ENCODE assay signal across 7 cellular contexts in genomic region chr10:75995041-75995430, GRCh38.
"Had no signal": no experiment of that assay in that cellular context is flagged by ENCODE, and none has a peak within 500 bp of the region (broad histone marks: within the 10 kb centered on the region; RNA-seq: fewer than 3 reads in every experiment).

No MANE protein-coding gene starts in this region.

- H3K4me2 ChIP-seq: GM23338 had no signal

- FAIRE-seq: HepG2 had no signal

- H3K4me3 ChIP-seq: GM23338, HAP-1 had no signal

- H3K27ac ChIP-seq: HL-60 had no signal

- H2AFZ ChIP-seq: GM23338 had no signal

- DNase-seq: H7, HFFc6 had no signal

- H3K9me3 ChIP-seq: HAP-1 had no signal

- ATAC-seq: GM23338, HCT116, HepG2 had no signal

- H3K36me3 ChIP-seq: HAP-1 had no signal

- H3K4me1 ChIP-seq: HAP-1 had no signal
